ENCODE assay signal across 24 cellular contexts in the genomic region with DNA sequence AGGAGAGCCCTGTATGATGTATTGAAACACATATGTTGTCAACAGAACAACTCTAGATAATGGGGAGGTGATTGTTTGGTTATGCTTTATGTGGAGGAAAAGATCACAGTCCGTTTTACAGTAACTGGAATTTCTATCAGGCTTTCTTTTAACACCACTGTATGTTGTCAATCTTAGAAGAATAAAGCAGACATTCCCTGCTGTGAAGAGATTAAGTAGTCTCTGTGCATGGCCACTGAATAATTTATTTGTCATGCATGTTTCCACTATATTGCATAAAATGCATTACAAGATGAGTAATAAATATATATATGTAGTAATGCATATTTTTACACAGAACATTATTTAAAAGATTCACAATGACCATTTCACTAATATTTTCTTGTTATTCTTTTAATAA.
"Had no signal": no experiment of that assay in that cellular context is flagged by ENCODE, and none has a peak within 500 bp of the region (broad histone marks: within the 10 kb centered on the region; RNA-seq: fewer than 3 reads in every experiment).

No MANE protein-coding gene starts in this region.

- H3K36me3 ChIP-seq: neutrophil, pancreas, prostate gland, right lobe of liver, sigmoid colon, stomach, thoracic aorta, thyroid gland, tibial nerve, upper lobe of left lung, vagina had no signal

- H3K9me3 ChIP-seq: neutrophil, pancreas, prostate gland, right lobe of liver, sigmoid colon, stomach, thoracic aorta, thyroid gland, tibial nerve, upper lobe of left lung, vagina had no signal

- H3K4me3 ChIP-seq: pancreas, prostate gland, right lobe of liver, sigmoid colon, stomach, thoracic aorta, thyroid gland, tibial nerve, upper lobe of left lung, vagina had no signal

- H3K27me3 ChIP-seq: neutrophil, pancreas, right lobe of liver, sigmoid colon, stomach, thyroid gland, tibial nerve, upper lobe of left lung, vagina had no signal

- H3K4me1 ChIP-seq: pancreas, prostate gland, right lobe of liver, sigmoid colon, stomach, thyroid gland, tibial nerve, upper lobe of left lung, vagina had no signal

- H3K27ac ChIP-seq: neutrophil, pancreas, prostate gland, right lobe of liver, sigmoid colon, stomach, thoracic aorta, thyroid gland, tibial nerve, upper lobe of left lung, vagina had no signal

- ATAC-seq: naive thymus-derived CD4-positive, alpha-beta T cell; natural killer cell; pancreas; right cardiac atrium; right lobe of liver; stimulated activated effector memory CD8-positive, alpha-beta T cell treated with anti-CD3 and anti-CD28 coated beads, Interleukin-12 subunit alpha, Interleukin-12 subunit beta, amount 100 ng/mL, for 72 hours; stimulated activated naive B cell treated with anti-CD40 and anti-IgM and Interleukin-4, amounts not matched to agents 10 μg/mL and 1 μg/mL and 100 μg/mL, for 72 hours had no signal

- DNase-seq: naive thymus-derived CD4-positive, alpha-beta T cell; natural killer cell; nucleus accumbens; pancreas; right cardiac atrium; right lobe of liver; sigmoid colon; small intestine; stimulated activated CD4-positive, alpha-beta T cell treated with anti-CD3 and anti-CD28 coated beads, Interleukin-15, amount 100 ng/mL, for 24 hours; stimulated activated CD4-positive, alpha-beta T cell treated with anti-CD3 and anti-CD28 coated beads, Interleukin-2, amount 100 ng/mL, for 24 hours; stimulated activated CD4-positive, alpha-beta T cell treated with anti-CD3 and anti-CD28 coated beads, Interleukin-2, amount 100 ng/mL, for 48 hours; stimulated activated CD4-positive, alpha-beta T cell treated with anti-CD3 and anti-CD28 coated beads, Interleukin-4, amount 100 ng/mL, for 24 hours; stimulated activated naive B cell treated with anti-CD40 and anti-IgM and Interleukin-4, amounts not matched to agents 10 μg/mL and 1 μg/mL and 100 μg/mL, for 72 hours; stimulated activated naive CD4-positive, alpha-beta T cell treated with Interleukin-2 at 50 U/mL for 16 hours; stomach; thyroid gland; trophoblast cell; upper lobe of left lung had no signal
